Comparison of ENCODE assay signal across 19 cellular contexts in the genomic region with DNA sequence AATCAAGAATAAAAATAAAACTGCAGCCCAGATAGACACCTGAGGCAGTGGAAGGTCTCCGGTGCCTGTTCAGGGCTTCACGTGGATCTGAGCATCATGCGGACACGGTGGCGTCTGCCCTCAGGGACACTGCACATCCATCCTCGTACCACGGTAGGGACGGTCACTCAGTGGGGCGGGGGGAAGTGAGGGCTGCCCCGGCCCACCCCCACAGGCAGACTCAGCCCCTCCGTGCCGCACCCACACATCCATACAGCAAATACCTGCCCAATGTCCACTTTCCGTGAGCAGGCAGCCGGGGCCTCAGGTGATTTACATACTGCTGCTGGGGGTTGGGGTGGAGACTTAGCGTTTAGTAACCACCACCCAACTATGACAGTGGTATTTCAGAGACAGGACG.
DNase-seq lines count a peak whose midpoint lies in the region; ATAC-seq and TF ChIP-seq lines count a peak whose summit lies in the region.
"Had no signal": no experiment of that assay in that cellular context is flagged by ENCODE, and none has a peak within 500 bp of the region (broad histone marks: within the 10 kb centered on the region; RNA-seq: fewer than 3 reads in every experiment).

No MANE protein-coding gene starts in this region.

- TF ChIP-seq CTCF in esophagus muscularis mucosa (IDR thresholded peaks at IDR 0.05) (no peak), vagina (IDR thresholded peaks at IDR 0.05) (no peak), brain microvascular endothelial cell (IDR thresholded peaks at IDR 0.05; ENCODE audit: low read depth, low read length, missing control alignments) (no peak), uterus (IDR thresholded peaks at IDR 0.05) (no peak)

- no peak overlapping the region for H3K9ac ChIP-seq in rectal smooth muscle tissue (ENCODE audit: low read length)

- no peak for DNase-seq in left ventricle myocardium superior
- no peak for DNase-seq in Right ventricle myocardium superior
- no peak for DNase-seq in esophagus muscularis mucosa (ENCODE audit: extremely low spot score)
- peak in 1 of 2 donors; percentile 84 for DNase-seq in vagina (ENCODE audit: extremely low spot score in 2 of 2)
- no peak for DNase-seq in brain microvascular endothelial cell
- no peak for DNase-seq in uterus
- DNase-seq in HAP-1 (ENCODE audit: low spot score in 2 of 2), result no peak
- DNase-seq: ACHN; activated B cell treated with CpG ODN at 0.5 μM for 24 hours; activated naive CD8-positive, alpha-beta T cell treated with anti-CD3 and anti-CD28 coated beads for 36 hours; mammary epithelial cell; naive thymus-derived CD4-positive, alpha-beta T cell; NCI-H1417 treated with DMSO at 0.1 percent for 48 hours; NCI-H510A; stimulated activated CD4-positive, alpha-beta T cell treated with anti-CD3 and anti-CD28 coated beads, Interleukin-4, amount 100 ng/mL, for 24 hours had no signal

- no peak for TF ChIP-seq POLR2A in esophagus muscularis mucosa (IDR thresholded peaks at IDR 0.05; ENCODE audit: low read depth)
- TF ChIP-seq POLR2A in vagina (IDR thresholded peaks at IDR 0.05), result no peak
- TF ChIP-seq POLR2A in uterus (IDR thresholded peaks at IDR 0.05), result no peak

- 95% methylated on average over 14 of the region's 16 CpGs for whole genome bisulfite sequencing in esophagus muscularis mucosa

- no peaks in the 10 kb centered on the region for H3K9me3 ChIP-seq in esophagus muscularis mucosa
- H3K9me3 ChIP-seq in vagina, result no peaks in the 10 kb centered on the region
- no peaks in the 10 kb centered on the region for H3K9me3 ChIP-seq in uterus
- no peaks in the 10 kb centered on the region for H3K9me3 ChIP-seq in HAP-1

- peak; percentile 11 for ATAC-seq in left ventricle myocardium superior
- ATAC-seq in Right ventricle myocardium superior (ENCODE audit: poor library complexity), result no peak
- ATAC-seq: naive thymus-derived CD4-positive, alpha-beta T cell had no signal

- H3K4me1 ChIP-seq in esophagus muscularis mucosa (peaks cover 23 to 74% (median 57%) of the 10 kb centered on the region in 4 donors), rectal smooth muscle tissue (ENCODE audit: control insufficient read depth, insufficient read depth, low read length) (peaks cover 33% of the 10 kb centered on the region), vagina (peaks cover 42% of the 10 kb centered on the region), uterus (no peaks in the 10 kb centered on the region), HAP-1 (no peaks in the 10 kb centered on the region)

- intact Hi-C loops in left ventricle myocardium superior (cut with micrococcal nuclease) (no loop called here), Right ventricle myocardium superior (cut with DNase I) (no loop called here), esophagus muscularis mucosa (cut with DNase I) (no loop called here), vagina (cut with DNase I) (no loop called here), uterus (cut with DNase I; ENCODE audit: low total_unique reads) (no loop called here)

- H3K27ac ChIP-seq in esophagus muscularis mucosa (replicated peaks in 1 of 4), result peak overlapping the region; percentile 65 to 93 (median 86)
- H3K27ac ChIP-seq in rectal smooth muscle tissue (ENCODE audit: low read depth, low read length), result peak overlapping the region; percentile 92
- peak overlapping the region; percentile 22 for H3K27ac ChIP-seq in vagina
- no peak overlapping the region for H3K27ac ChIP-seq in brain microvascular endothelial cell
- no peak overlapping the region for H3K27ac ChIP-seq in uterus
- H3K27ac ChIP-seq: C4-2B, HL-60 had no signal

- H3K27me3 ChIP-seq in esophagus muscularis mucosa, result no peaks in the 10 kb centered on the region
- H3K27me3 ChIP-seq in rectal smooth muscle tissue (ENCODE audit: control insufficient read depth, insufficient read depth, low read length), result no peaks in the 10 kb centered on the region
- H3K27me3 ChIP-seq in vagina, result no peaks in the 10 kb centered on the region
- no peaks in the 10 kb centered on the region for H3K27me3 ChIP-seq in brain microvascular endothelial cell (replicated peaks)
- H3K27me3 ChIP-seq in uterus, result no peaks in the 10 kb centered on the region
- H3K27me3 ChIP-seq in HAP-1 (ENCODE audit: low read depth), result no peaks in the 10 kb centered on the region

- in situ Hi-C loops in brain microvascular endothelial cell (cut with HindIII; ENCODE audit: low pct_ligation_motif_present, low sequenced_read_pairs), result no loop called here
- in situ Hi-C loops in HAP-1 (cut with MboI; ENCODE audit: low sequenced_read_pairs), result no loop called here

- H3K4me3 ChIP-seq in esophagus muscularis mucosa (no peak overlapping the region), rectal smooth muscle tissue (ENCODE audit: low read length) (no peak overlapping the region), vagina (no peak overlapping the region), brain microvascular endothelial cell (ENCODE audit: low read depth, low read length) (no peak overlapping the region), uterus (no peak overlapping the region), HAP-1 (no peak overlapping the region)
- H3K4me3 ChIP-seq: smooth muscle cell had no signal

- peaks cover 0 to 30% (median 2%) of the 10 kb centered on the region in 4 donors for H3K36me3 ChIP-seq in esophagus muscularis mucosa
- no peaks in the 10 kb centered on the region for H3K36me3 ChIP-seq in rectal smooth muscle tissue (ENCODE audit: control insufficient read depth, insufficient read depth, low read length)
- no peaks in the 10 kb centered on the region for H3K36me3 ChIP-seq in vagina
- no peaks in the 10 kb centered on the region for H3K36me3 ChIP-seq in brain microvascular endothelial cell (replicated peaks)
- no peaks in the 10 kb centered on the region for H3K36me3 ChIP-seq in uterus
- H3K36me3 ChIP-seq in HAP-1 (replicated peaks), result peaks cover 4% of the 10 kb centered on the region; the same call in 1 of the 2 replicates

- no peak for TF ChIP-seq EP300 in esophagus muscularis mucosa (IDR thresholded peaks at IDR 0.05)

Comparison
In these comparisons a context has a peak if more than half of its experiments do, and no peak if none do; other contexts are left out.
1. H3K27ac ChIP-seq: peak in esophagus muscularis mucosa (4 of 4), rectal smooth muscle tissue (single experiment) and vagina (single experiment); none in brain microvascular endothelial cell (single experiment) and uterus (0 of 2).